1 cellular context compared by ENCODE assay signal in genomic region chr20:34055290-34055689, GRCh38.
TF ChIP-seq lines count a peak whose summit lies in the region.

No MANE protein-coding gene starts in this region.

TF ChIP-seq in HepG2, 621 proteins besides CTCF, POLR2A, EP300 and RAD21 (continued from another document):
- no peak for TF ChIP-seq ZBED4 (CRISPR knock-in tag; IDR thresholded peaks at IDR 0.05; ENCODE audit: borderline replicate concordance)
- TF ChIP-seq MATR3 (CRISPR knock-in tag; IDR thresholded peaks at IDR 0.05) = no peak
- TF ChIP-seq IRF2 (CRISPR knock-in tag; IDR thresholded peaks at IDR 0.05) = no peak
TF ChIP-seq in HepG2: peak in this region for 0.
